8 cellular contexts compared by ENCODE assay signal in genomic region chr6:70955441-70956190, GRCh38. TPM values are rescaled to one million over a fixed set of nuclear protein-coding genes. Genes with fewer than 3 reads are reported as not detected.
DNase-seq lines count a peak whose midpoint lies in the region; ATAC-seq, FAIRE-seq and TF ChIP-seq lines count a peak whose summit lies in the region.

No MANE protein-coding gene starts in this region.

- H3K9me3 ChIP-seq in HUES48 (ENCODE audit: control insufficient read depth, insufficient read depth, low read length), result no peaks in the 10 kb centered on the region
- H3K9me3 ChIP-seq in naive thymus-derived CD4-positive, alpha-beta T cell (ENCODE audit: control insufficient read depth in 2 of 3, low read length in 3 of 3), result no peaks in the 10 kb centered on the region

- DNase-seq in D721Med (ENCODE audit: insufficient read length, low spot score) (peak; percentile 37), OCI-M1 (lab: John Stamatoyannopoulos, UW) (peak; percentile 72), fibroblast of mammary gland (ENCODE audit: low read depth) (peak; percentile 68)
- peak; percentile 92 to 93 for DNase-seq in activated T-cell treated with anti-CD3 and anti-CD28 coated beads, Interleukin-2, amount 50 U/mL, for 48 hours
- DNase-seq in naive thymus-derived CD4-positive, alpha-beta T cell, result peak; percentile 63 to 88 (median 81)
- DNase-seq in stimulated activated CD8-positive, alpha-beta memory T cell treated with anti-CD3 and anti-CD28 coated beads, Interleukin-7, amount 100 ng/mL, for 4 hours (ENCODE audit: low read depth in 2 of 2), result peak; percentile 54 to 69

- peak overlapping the region; percentile 70 to 92 (median 82) for H3K4me3 Mint-ChIP-seq in naive thymus-derived CD4-positive, alpha-beta T cell

- TF ChIP-seq CTCF in D721Med (IDR thresholded peaks at IDR 0.05; ENCODE audit: insufficient read depth, missing control alignments) (peak; percentile 84), fibroblast of mammary gland (conservative IDR thresholded peaks at IDR 0.05; ENCODE audit: control insufficient read depth, insufficient read depth, low read depth, low read length) (peak; percentile 59)

- ATAC-seq in GM21515 (IDR thresholded peaks at IDR 0.05; ENCODE audit: unreplicated experiment), result peak; percentile 95
- peak; percentile 95 for ATAC-seq in naive thymus-derived CD4-positive, alpha-beta T cell

- CTCF ChIA-PET in naive thymus-derived CD4-positive, alpha-beta T cell (lab: Charles Lee), result interaction anchor here (0.6 to 1.4 kb wide), 7 partner anchors 47 to 735 kb away, joined by 3 to 10 read pairs (median 4); no protein-coding TSS in a partner anchor

- intact Hi-C loops in naive thymus-derived CD4-positive, alpha-beta T cell (cut with micrococcal nuclease), result loop anchor here (1.0 to 10.0 kb wide), 9 partner anchors 249 to 1091 kb away; partner anchors contain the start of gene COL19A1 (in 1 of the 2)

- H3K4me3 ChIP-seq in HUES48 (ENCODE audit: low read depth, low read length) (peak overlapping the region; percentile 69), fibroblast of mammary gland (ENCODE audit: control insufficient read depth, low read depth, low read length) (peak overlapping the region; percentile 27)
- H3K4me3 ChIP-seq in naive thymus-derived CD4-positive, alpha-beta T cell (ENCODE audit: low read length), result peak overlapping the region; percentile 62

- no peak overlapping the region for H3K9ac ChIP-seq in HUES48 (ENCODE audit: low read depth, low read length)

- peaks cover 11% of the 10 kb centered on the region; the same call in 1 of the 2 replicates for H3K4me1 ChIP-seq in HUES48 (ENCODE audit: control insufficient read depth, insufficient read depth, low read length)
- peaks cover 0 to 7% of the 10 kb centered on the region in 2 donors for H3K4me1 ChIP-seq in naive thymus-derived CD4-positive, alpha-beta T cell (ENCODE audit: control insufficient read depth in 2 of 2, insufficient read depth in 2 of 2, low read length in 2 of 2)

- H3K27ac ChIP-seq in HUES48 (ENCODE audit: low read depth, low read length), result no peak overlapping the region
- no peak overlapping the region for H3K27ac ChIP-seq in naive thymus-derived CD4-positive, alpha-beta T cell (ENCODE audit: low read depth, low read length)

- no peak for FAIRE-seq in D721Med (lab: Jason Lieb, UNC)

- H3K36me3 ChIP-seq in HUES48 (ENCODE audit: control insufficient read depth, insufficient read depth, low read length), result no peaks in the 10 kb centered on the region
- no peaks in the 10 kb centered on the region for H3K36me3 ChIP-seq in naive thymus-derived CD4-positive, alpha-beta T cell (ENCODE audit: control insufficient read depth in 2 of 3, insufficient read depth in 3 of 3, low read length in 3 of 3)

- no peaks in the 10 kb centered on the region for H3K9me3 Mint-ChIP-seq in naive thymus-derived CD4-positive, alpha-beta T cell

- H3K27me3 ChIP-seq in HUES48 (ENCODE audit: control insufficient read depth, insufficient read depth, low read length), result peaks cover 66% of the 10 kb centered on the region
- peaks cover 0 to 10% of the 10 kb centered on the region in 2 donors for H3K27me3 ChIP-seq in naive thymus-derived CD4-positive, alpha-beta T cell (ENCODE audit: control insufficient read depth in 2 of 2, insufficient read depth in 2 of 2, low read length in 2 of 2)

- POLR2A ChIA-PET in naive thymus-derived CD4-positive, alpha-beta T cell (lab: Charles Lee), result interaction anchor here (0.5 kb wide), 1 partner anchor 57 kb away, joined by 4 read pairs; no protein-coding TSS in a partner anchor

- peaks cover 9 to 19% (median 16%) of the 10 kb centered on the region in 7 donors for H3K4me1 Mint-ChIP-seq in naive thymus-derived CD4-positive, alpha-beta T cell

- H3K27me3 Mint-ChIP-seq in naive thymus-derived CD4-positive, alpha-beta T cell, result peaks cover 54 to 85% (median 60%) of the 10 kb centered on the region in 5 donors

- no peak overlapping the region for H3K27ac Mint-ChIP-seq in naive thymus-derived CD4-positive, alpha-beta T cell

- no peaks in the 10 kb centered on the region for H3K36me3 Mint-ChIP-seq in naive thymus-derived CD4-positive, alpha-beta T cell

RNA-seq across cellular contexts. Expression of gene B3GAT2, which starts 1.2 kb away (rescaled TPM):
- not detected for total RNA-seq in naive thymus-derived CD4-positive, alpha-beta T cell
- under 1 TPM; 0.49 to 0.72 TPM for polyA plus RNA-seq in naive thymus-derived CD4-positive, alpha-beta T cell

Comparison
In these comparisons a context has a peak if more than half of its experiments do, and no peak if none do; other contexts are left out.
1. DNase-seq: peak in every context shown above with its lines; median percentile 92 in activated T-cell treated with anti-CD3 and anti-CD28 coated beads, Interleukin-2, amount 50 U/mL, for 48 hours; 81 in naive thymus-derived CD4-positive, alpha-beta T cell; 72 in OCI-M1; 68 in fibroblast of mammary gland; 62 in stimulated activated CD8-positive, alpha-beta memory T cell treated with anti-CD3 and anti-CD28 coated beads, Interleukin-7, amount 100 ng/mL, for 4 hours; 37 in D721Med.